Comparison of ENCODE assay signal across 16 cellular contexts in genomic region chr20:20894280-20894679, GRCh38.
DNase-seq lines count a peak whose midpoint lies in the region; ATAC-seq, FAIRE-seq and TF ChIP-seq lines count a peak whose summit lies in the region.
"Had no signal": no experiment of that assay in that cellular context is flagged by ENCODE, and none has a peak within 500 bp of the region (broad histone marks: within the 10 kb centered on the region; RNA-seq: fewer than 3 reads in every experiment).

No MANE protein-coding gene starts in this region.

- no peak overlapping the region for H3K4me3 ChIP-seq in HepG2 (replicated peaks in 1 of 3; ENCODE audit: insufficient read depth in 1 of 3, low read depth in 2 of 3, low read length in 3 of 3)
- no peak overlapping the region for H3K4me3 ChIP-seq in right lobe of liver
- H3K4me3 ChIP-seq in testis = no peak overlapping the region
- H3K4me3 ChIP-seq: GM12878 had no signal

- H3K36me3 Mint-ChIP-seq in activated T-helper 2 cell treated with anti-CD3 and anti-CD28 coated beads, Interferon-gamma antibody, Interleukin-2, Interleukin-4, amounts not matched to agents 10 μg/mL and 5 μg/mL and 100 μg/mL, durations not matched to agents 14 hours and 24 hours and 36 hours (ENCODE audit: low read depth) = no peaks in the 10 kb centered on the region

- no peaks in the 10 kb centered on the region for H3K79me2 ChIP-seq in HepG2 (ENCODE audit: insufficient read depth, low read length)

- H3K36me3 ChIP-seq in HepG2 (replicated peaks in 1 of 2; ENCODE audit: control insufficient read depth in 1 of 2, insufficient read depth in 2 of 2, low read length in 2 of 2) (no peaks in the 10 kb centered on the region), right lobe of liver (no peaks in the 10 kb centered on the region), testis (ENCODE audit: low read depth, missing control alignments) (no peaks in the 10 kb centered on the region)

- intact Hi-C loops in HepG2 (cut with micrococcal nuclease; ENCODE audit: unreplicated experiment) (no loop called here), right lobe of liver (cut with DNase I) (no loop called here), testis (cut with DNase I; ENCODE audit: low total_unique reads) (no loop called here)
- intact Hi-C loops in activated T-helper 2 cell treated with anti-CD3 and anti-CD28 coated beads, Interferon-gamma antibody, Interleukin-2, Interleukin-4, amounts not matched to agents 10 μg/mL and 5 μg/mL and 100 μg/mL, durations not matched to agents 14 hours and 24 hours and 36 hours (cut with micrococcal nuclease) = no loop called here

- no peak for ATAC-seq in HepG2
- ATAC-seq in right lobe of liver = no peak
- ATAC-seq: GM12878 had no signal

- H3K27me3 Mint-ChIP-seq in activated T-helper 2 cell treated with anti-CD3 and anti-CD28 coated beads, Interferon-gamma antibody, Interleukin-2, Interleukin-4, amounts not matched to agents 10 μg/mL and 5 μg/mL and 100 μg/mL, durations not matched to agents 14 hours and 24 hours and 36 hours (ENCODE audit: low read depth) = peaks cover 3% of the 10 kb centered on the region

- no peak overlapping the region for H3K27ac Mint-ChIP-seq in activated T-helper 2 cell treated with anti-CD3 and anti-CD28 coated beads, Interferon-gamma antibody, Interleukin-2, Interleukin-4, amounts not matched to agents 10 μg/mL and 5 μg/mL and 100 μg/mL, durations not matched to agents 14 hours and 24 hours and 36 hours

- H3K27ac ChIP-seq in HepG2 (ENCODE audit: extremely low read length, insufficient read depth, low read length) (no peak overlapping the region), right lobe of liver (no peak overlapping the region), testis (no peak overlapping the region)
- H3K27ac ChIP-seq: RWPE1 had no signal

- H3K4me1 Mint-ChIP-seq in activated T-helper 2 cell treated with anti-CD3 and anti-CD28 coated beads, Interferon-gamma antibody, Interleukin-2, Interleukin-4, amounts not matched to agents 10 μg/mL and 5 μg/mL and 100 μg/mL, durations not matched to agents 14 hours and 24 hours and 36 hours (ENCODE audit: low read depth) = no peaks in the 10 kb centered on the region

- TF ChIP-seq RAD21 in HepG2 (CRISPR knock-in tag; IDR thresholded peaks at IDR 0.05) = no peak

- H3K4me2 ChIP-seq in HepG2 (ENCODE audit: low read depth, low read length) = no peak overlapping the region

- DNase-seq in HepG2 (ENCODE audit: low spot score) (no peak), right lobe of liver (no peak), M059J (ENCODE audit: low read depth) (peak; percentile 46), SK-MEL-5 (ENCODE audit: low read depth, low spot score) (peak; percentile 32), NCI-H345 (lab: John Stamatoyannopoulos, UW) (no peak), testis (no peak)
- no peak for DNase-seq in activated T-helper 2 cell treated with anti-CD3 and anti-CD28 coated beads, Interferon-gamma antibody, Interleukin-2, Interleukin-4, amounts not matched to agents 10 μg/mL and 5 μg/mL and 100 μg/mL, durations not matched to agents 14 hours and 24 hours and 36 hours (ENCODE audit: low spot score)
- DNase-seq: HCEC 1CT, Kasumi-1, NCI-H187 treated with DMSO at 0.1 percent for 48 hours, NCI-H526 treated with DMSO at 0.1 percent for 48 hours, SIG-M5, T-helper 1 cell had no signal

- TF ChIP-seq POLR2A in HepG2 (IDR thresholded peaks at IDR 0.05; ENCODE audit: insufficient read depth in 1 of 2, low read depth in 2 of 2, low read length in 2 of 2) = no peak
- TF ChIP-seq POLR2A in right lobe of liver (IDR thresholded peaks at IDR 0.05) = no peak
- TF ChIP-seq POLR2A in testis (IDR thresholded peaks at IDR 0.05) = no peak

- TF ChIP-seq EP300 in HepG2 (IDR thresholded peaks at IDR 0.05; ENCODE audit: low read depth in 2 of 2, low read length in 2 of 2) (no peak), HepG2 (CRISPR knock-in tag; IDR thresholded peaks at IDR 0.05; ENCODE audit: borderline replicate concordance) (no peak)

- TF ChIP-seq CTCF in HepG2 (CRISPR knock-in tag; IDR thresholded peaks at IDR 0.05) = no peak
- TF ChIP-seq CTCF in right lobe of liver (IDR thresholded peaks at IDR 0.05) = no peak
- TF ChIP-seq CTCF in testis (IDR thresholded peaks at IDR 0.05) = no peak

- no peak for FAIRE-seq in HepG2 (lab: Jason Lieb, UNC)
- FAIRE-seq: GM12878, GM19239 had no signal

- H3K27me3 ChIP-seq in HepG2 (ENCODE audit: control insufficient read depth in 1 of 2, insufficient read depth in 2 of 2, low read length in 2 of 2) (no peaks in the 10 kb centered on the region; a peak in 1 of 5 replicates), right lobe of liver (no peaks in the 10 kb centered on the region), testis (no peaks in the 10 kb centered on the region)

- H3K4me1 ChIP-seq in HepG2 (ENCODE audit: insufficient read depth, low read length) = peaks cover 27% of the 10 kb centered on the region
- H3K4me1 ChIP-seq in right lobe of liver = no peaks in the 10 kb centered on the region
- no peaks in the 10 kb centered on the region for H3K4me1 ChIP-seq in testis

- CTCF ChIA-PET in HepG2 (lab: Yijun Ruan, JAX; ENCODE audit: low intra/inter-chr PET ratio, low total read pairs) = no interaction called here

- H3K9me3 ChIP-seq in HepG2 (ENCODE audit: low read length) (no peaks in the 10 kb centered on the region), right lobe of liver (no peaks in the 10 kb centered on the region), testis (no peaks in the 10 kb centered on the region)

- H3K9ac ChIP-seq in HepG2 (ENCODE audit: insufficient read depth, low read depth, low read length) = no peak overlapping the region

- no peak overlapping the region for H3K4me3 Mint-ChIP-seq in activated T-helper 2 cell treated with anti-CD3 and anti-CD28 coated beads, Interferon-gamma antibody, Interleukin-2, Interleukin-4, amounts not matched to agents 10 μg/mL and 5 μg/mL and 100 μg/mL, durations not matched to agents 14 hours and 24 hours and 36 hours (ENCODE audit: low read depth)

- in situ Hi-C loops in HepG2 (cut with HindIII; ENCODE audit: extremely low pct_ligation_motif_present, low pct_unique_long_range_greater_than_20kb) (no loop called here), SK-MEL-5 (cut with HindIII; ENCODE audit: low pct_unique_long_range_greater_than_20kb, low sequenced_read_pairs) (no loop called here)

- no peaks in the 10 kb centered on the region for H3K9me3 Mint-ChIP-seq in activated T-helper 2 cell treated with anti-CD3 and anti-CD28 coated beads, Interferon-gamma antibody, Interleukin-2, Interleukin-4, amounts not matched to agents 10 μg/mL and 5 μg/mL and 100 μg/mL, durations not matched to agents 14 hours and 24 hours and 36 hours

- 0% methylated on average over 3 of the region's 3 CpGs for WGBS in HepG2 (ENCODE audit: low lambda C conversion rate)
- 26% methylated on average over 3 of the region's 3 CpGs for WGBS in right lobe of liver (ENCODE audit: insufficient coverage, low coverage, low lambda C conversion rate, missing lambda C conversion rate)
- 32 to 33% methylated on average over 3 of the region's 3 CpGs for WGBS in testis, 2 donors

- no peaks in the 10 kb centered on the region for H4K20me1 ChIP-seq in HepG2 (ENCODE audit: insufficient read depth, low read length)

- POLR2A ChIA-PET in HepG2 (lab: Yijun Ruan, JAX) = no interaction called here

- no peak overlapping the region for H2AFZ ChIP-seq in HepG2 (ENCODE audit: low read length)

- BruUV-seq in HepG2 (replicated peaks; lab: Mats Ljungman, UMichigan) = no TSS peak

TF ChIP-seq in HepG2, 621 proteins besides CTCF, POLR2A, EP300 and RAD21:
- TF ChIP-seq NR2F6 (IDR thresholded peaks at IDR 0.05) (peak; percentile 54), NR2F6 (CRISPR knock-in tag; IDR thresholded peaks at IDR 0.05) (no peak; the same call in 1 of the 2 replicates), ZNF235 (CRISPR knock-in tag; IDR thresholded peaks at IDR 0.05; ENCODE audit: borderline replicate concordance) (no peak)

Comparison
In these comparisons a context has a peak if more than half of its experiments do, and no peak if none do; other contexts are left out.
1. DNase-seq: peak in M059J (single experiment) and SK-MEL-5 (single experiment); none in HepG2 (single experiment), right lobe of liver (0 of 3), NCI-H345 (single experiment), testis (single experiment) and activated T-helper 2 cell treated with anti-CD3 and anti-CD28 coated beads, Interferon-gamma antibody, Interleukin-2, Interleukin-4, amounts not matched to agents 10 μg/mL and 5 μg/mL and 100 μg/mL, durations not matched to agents 14 hours and 24 hours and 36 hours (single experiment).